1 cellular context compared by ENCODE assay signal in the genomic region with DNA sequence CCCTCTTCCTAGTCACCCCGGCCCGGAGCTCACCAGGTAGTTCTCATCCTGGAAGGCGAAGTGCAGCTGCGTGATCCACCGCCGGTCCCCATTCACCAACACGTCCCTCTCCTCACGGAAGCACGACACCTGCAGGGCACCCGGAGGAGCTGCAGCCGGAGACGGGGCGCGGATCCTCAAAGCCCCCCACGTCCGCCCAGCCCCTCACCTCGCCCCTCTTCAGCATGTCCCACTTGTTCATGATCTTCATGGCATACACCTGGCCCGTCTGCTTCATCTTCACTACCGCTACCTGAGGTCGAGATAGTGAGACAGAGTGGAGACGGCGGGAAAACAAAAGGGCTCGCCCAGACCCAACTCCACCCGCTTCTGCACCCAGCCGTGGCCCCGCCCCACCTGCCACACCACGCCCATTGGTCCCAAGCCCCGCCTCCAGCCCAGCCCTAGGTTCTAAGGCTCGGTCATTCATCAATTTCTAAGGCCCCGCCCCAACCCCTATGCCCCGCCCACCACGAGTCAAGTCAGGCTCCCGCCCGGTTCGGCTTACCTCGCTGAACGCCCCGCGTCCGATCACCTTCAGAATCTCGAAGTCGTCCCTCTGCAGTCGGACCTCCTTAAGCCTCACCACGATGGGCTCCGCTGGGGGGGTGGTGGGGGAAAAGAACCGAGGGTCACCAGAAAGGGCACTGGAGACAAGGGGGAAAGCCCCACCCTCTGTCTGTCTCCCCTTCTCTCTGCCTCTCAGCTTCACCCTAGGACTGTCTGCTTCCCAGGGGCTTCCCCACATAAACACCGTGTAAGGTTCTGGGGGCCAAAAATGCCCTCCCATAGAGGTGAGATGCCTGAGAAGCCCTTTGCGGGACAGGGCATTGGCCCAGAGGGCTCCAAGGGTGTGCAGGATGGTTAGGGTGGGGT.
TF ChIP-seq lines count a peak whose summit lies in the region.

No MANE protein-coding gene starts in this region.

TF ChIP-seq in HEK293, 187 proteins besides CTCF, POLR2A, EP300 and RAD21 (continued from another document):
- TF ChIP-seq, protein P1, sequence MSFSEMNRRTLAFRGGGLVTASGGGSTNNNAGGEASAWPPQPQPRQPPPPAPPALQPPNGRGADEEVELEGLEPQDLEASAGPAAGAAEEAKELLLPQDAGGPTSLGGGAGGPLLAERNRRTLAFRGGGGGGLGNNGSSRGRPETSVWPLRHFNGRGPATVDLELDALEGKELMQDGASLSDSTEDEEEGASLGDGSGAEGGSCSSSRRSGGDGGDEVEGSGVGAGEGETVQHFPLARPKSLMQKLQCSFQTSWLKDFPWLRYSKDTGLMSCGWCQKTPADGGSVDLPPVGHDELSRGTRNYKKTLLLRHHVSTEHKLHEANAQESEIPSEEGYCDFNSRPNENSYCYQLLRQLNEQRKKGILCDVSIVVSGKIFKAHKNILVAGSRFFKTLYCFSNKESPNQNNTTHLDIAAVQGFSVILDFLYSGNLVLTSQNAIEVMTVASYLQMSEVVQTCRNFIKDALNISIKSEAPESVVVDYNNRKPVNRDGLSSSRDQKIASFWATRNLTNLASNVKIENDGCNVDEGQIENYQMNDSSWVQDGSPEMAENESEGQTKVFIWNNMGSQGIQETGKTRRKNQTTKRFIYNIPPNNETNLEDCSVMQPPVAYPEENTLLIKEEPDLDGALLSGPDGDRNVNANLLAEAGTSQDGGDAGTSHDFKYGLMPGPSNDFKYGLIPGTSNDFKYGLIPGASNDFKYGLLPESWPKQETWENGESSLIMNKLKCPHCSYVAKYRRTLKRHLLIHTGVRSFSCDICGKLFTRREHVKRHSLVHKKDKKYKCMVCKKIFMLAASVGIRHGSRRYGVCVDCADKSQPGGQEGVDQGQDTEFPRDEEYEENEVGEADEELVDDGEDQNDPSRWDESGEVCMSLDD (tag by site-specific recombination; IDR thresholded peaks at IDR 0.05), result 0 out of 2 replicates have a peak, but pooled peaks have one; percentile 19
- TF ChIP-seq SP3 (tag by site-specific recombination; IDR thresholded peaks at IDR 0.05) (peak; percentile 69), KLF1 (tag by site-specific recombination; IDR thresholded peaks at IDR 0.05) (peak; percentile 65), ZBTB48 (tag by site-specific recombination; IDR thresholded peaks at IDR 0.05) (0 out of 2 replicates have a peak, but pooled peaks have one; percentile 6), ZNF138 (tag by site-specific recombination; IDR thresholded peaks at IDR 0.05; ENCODE audit: borderline replicate concordance) (0 out of 2 replicates have a peak, but pooled peaks have one; percentile 2), GLIS2 (tag by site-specific recombination; IDR thresholded peaks at IDR 0.05) (peak; percentile 48), ZSCAN23 (tag by site-specific recombination; IDR thresholded peaks at IDR 0.05) (no peak), ZNF426 (tag by site-specific recombination; IDR thresholded peaks at IDR 0.05) (no peak), ZNF600 (tag by site-specific recombination; IDR thresholded peaks at IDR 0.05) (peak; percentile 44; the same call in 1 of the 2 replicates), ZNF23 (tag by site-specific recombination; IDR thresholded peaks at IDR 0.05; ENCODE audit: borderline replicate concordance) (no peak), ZNF155 (tag by site-specific recombination; IDR thresholded peaks at IDR 0.05) (no peak), KLF10 (tag by site-specific recombination; IDR thresholded peaks at IDR 0.05) (0 out of 2 replicates have a peak, but pooled peaks have one; percentile 16), KLF9 (tag by site-specific recombination; IDR thresholded peaks at IDR 0.05; ENCODE audit: low read depth) (peak; percentile 64)
- TF ChIP-seq, protein P2, sequence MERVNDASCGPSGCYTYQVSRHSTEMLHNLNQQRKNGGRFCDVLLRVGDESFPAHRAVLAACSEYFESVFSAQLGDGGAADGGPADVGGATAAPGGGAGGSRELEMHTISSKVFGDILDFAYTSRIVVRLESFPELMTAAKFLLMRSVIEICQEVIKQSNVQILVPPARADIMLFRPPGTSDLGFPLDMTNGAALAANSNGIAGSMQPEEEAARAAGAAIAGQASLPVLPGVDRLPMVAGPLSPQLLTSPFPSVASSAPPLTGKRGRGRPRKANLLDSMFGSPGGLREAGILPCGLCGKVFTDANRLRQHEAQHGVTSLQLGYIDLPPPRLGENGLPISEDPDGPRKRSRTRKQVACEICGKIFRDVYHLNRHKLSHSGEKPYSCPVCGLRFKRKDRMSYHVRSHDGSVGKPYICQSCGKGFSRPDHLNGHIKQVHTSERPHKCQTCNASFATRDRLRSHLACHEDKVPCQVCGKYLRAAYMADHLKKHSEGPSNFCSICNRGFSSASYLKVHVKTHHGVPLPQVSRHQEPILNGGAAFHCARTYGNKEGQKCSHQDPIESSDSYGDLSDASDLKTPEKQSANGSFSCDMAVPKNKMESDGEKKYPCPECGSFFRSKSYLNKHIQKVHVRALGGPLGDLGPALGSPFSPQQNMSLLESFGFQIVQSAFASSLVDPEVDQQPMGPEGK (tag by site-specific recombination; IDR thresholded peaks at IDR 0.05), result peak; percentile 26; the same call in 1 of the 2 replicates
- TF ChIP-seq, protein P3, sequence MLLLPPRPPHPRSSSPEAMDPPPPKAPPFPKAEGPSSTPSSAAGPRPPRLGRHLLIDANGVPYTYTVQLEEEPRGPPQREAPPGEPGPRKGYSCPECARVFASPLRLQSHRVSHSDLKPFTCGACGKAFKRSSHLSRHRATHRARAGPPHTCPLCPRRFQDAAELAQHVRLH (tag by site-specific recombination; IDR thresholded peaks at IDR 0.05), result 0 out of 2 replicates have a peak, but pooled peaks have one; percentile 39
TF ChIP-seq in HEK293: peak in this region for 14.
